22 cellular contexts compared by ENCODE assay signal in genomic region chr13:99446242-99446641, GRCh38. TPM values are rescaled to one million over a fixed set of nuclear protein-coding genes. Genes with fewer than 3 reads are reported as not detected.
DNase-seq lines count a peak whose midpoint lies in the region; ATAC-seq and TF ChIP-seq lines count a peak whose summit lies in the region.
"Had no signal": no experiment of that assay in that cellular context is flagged by ENCODE, and none has a peak within 500 bp of the region (broad histone marks: within the 10 kb centered on the region; RNA-seq: fewer than 3 reads in every experiment).

No MANE protein-coding gene starts in this region.

- no peak overlapping the region for H3K27ac ChIP-seq in hepatocyte
- H3K27ac ChIP-seq: esophagus squamous epithelium, Peyer's patch, SK-N-MC had no signal

- no peaks in the 10 kb centered on the region for H3K4me1 ChIP-seq in hepatocyte (ENCODE audit: insufficient read depth)
- H3K4me1 ChIP-seq: esophagus squamous epithelium, Peyer's patch had no signal

- no peak overlapping the region for H3K4me2 ChIP-seq in hepatocyte

- TF ChIP-seq CTCF in GM06990 (IDR thresholded peaks at IDR 0.05; ENCODE audit: insufficient read depth, low read length, poor library complexity, severe bottlenecking) (peak; percentile 28), hepatocyte (IDR thresholded peaks at IDR 0.05; ENCODE audit: poor library complexity) (peak; percentile 13)

- no peaks in the 10 kb centered on the region for H3K27me3 ChIP-seq in GM06990 (replicated peaks; ENCODE audit: control insufficient read depth, insufficient read depth, low read length)
- no peaks in the 10 kb centered on the region for H3K27me3 ChIP-seq in hepatocyte
- H3K27me3 ChIP-seq: Peyer's patch had no signal

- WGBS in hepatocyte (ENCODE audit: low lambda C conversion rate, missing lambda C conversion rate) = 62% methylated on average over 9 of the region's 9 CpGs

- H3K9me3 ChIP-seq in hepatocyte (ENCODE audit: low read depth) = no peaks in the 10 kb centered on the region
- H3K9me3 ChIP-seq: esophagus squamous epithelium, Peyer's patch had no signal

- no peaks in the 10 kb centered on the region for H3K36me3 ChIP-seq in GM06990 (ENCODE audit: control insufficient read depth, insufficient read depth, low read length)
- no peaks in the 10 kb centered on the region for H3K36me3 ChIP-seq in hepatocyte (replicated peaks; ENCODE audit: insufficient read depth, low read depth)
- H3K36me3 ChIP-seq: esophagus squamous epithelium, Peyer's patch had no signal

- in situ Hi-C loops in ACHN (cut with HindIII; ENCODE audit: low pct_ligation_motif_present, low pct_unique_long_range_greater_than_20kb, low sequenced_read_pairs) = no loop called here

- H3K79me2 ChIP-seq in hepatocyte = no peaks in the 10 kb centered on the region

- no peak for ATAC-seq in GM19351 (IDR thresholded peaks at IDR 0.05; ENCODE audit: unreplicated experiment)
- no peak for ATAC-seq in HG03521 (IDR thresholded peaks at IDR 0.05; ENCODE audit: unreplicated experiment)
- ATAC-seq: activated CD4-positive, alpha-beta T cell treated with anti-CD3 and anti-CD28 coated beads for 36 hours; naive thymus-derived CD4-positive, alpha-beta T cell had no signal

- H3K9me2 ChIP-seq in hepatocyte (replicated peaks; ENCODE audit: insufficient read depth) = no peaks in the 10 kb centered on the region

- no peak overlapping the region for H3K4me3 ChIP-seq in GM06990 (replicated peaks; ENCODE audit: low read depth, low read length)
- H3K4me3 ChIP-seq in hepatocyte = no peak overlapping the region
- H3K4me3 ChIP-seq: esophagus squamous epithelium, Peyer's patch, SK-N-MC had no signal

- H2AFZ ChIP-seq in hepatocyte = no peak overlapping the region

- DNase-seq in ACHN (peak; percentile 7), GM06990 (ENCODE audit: extremely low read depth, insufficient read length) (no peak), RPMI8226 (peak; percentile 14), hepatocyte (ENCODE audit: low spot score) (no peak), SKM-1 treated with dmso at 0.1 percent for 144 hours (lab: John Stamatoyannopoulos, UW; ENCODE audit: unreplicated experiment) (no peak), activated gamma-delta T cell treated with Interleukin-2 at 50 U/mL for 16 hours (no peak)
- DNase-seq: activated CD4-positive, alpha-beta T cell treated with anti-CD3 and anti-CD28 coated beads for 36 hours; activated effector memory CD4-positive, alpha-beta T cell treated with anti-CD3 and anti-CD28 coated beads, Interleukin-2, amount 50 U/mL, for 16 hours; central memory CD4-positive, alpha-beta T cell; esophagus squamous epithelium; immature natural killer cell; MM.1S; naive thymus-derived CD4-positive, alpha-beta T cell; NCI-H187; NCI-H510A treated with DMSO at 0.1 percent for 48 hours; Peyer's patch; posterior cingulate gyrus; small intestine; stimulated activated CD4-positive, alpha-beta T cell treated with anti-CD3 and anti-CD28 coated beads, Interleukin-4, amount 100 ng/mL, for 4 hours had no signal

- no peaks in the 10 kb centered on the region for H4K20me1 ChIP-seq in hepatocyte (ENCODE audit: insufficient read depth, poor library complexity, severe bottlenecking)

RNA-seq across cellular contexts. Expression of gene TM9SF2, which starts 55.0 kb away (rescaled TPM):
- 272 and 280 TPM in 2 replicates for total RNA-seq in hepatocyte
- polyA plus RNA-seq in hepatocyte = 160 and 184 TPM in 2 replicates

Comparison
In these comparisons a context has a peak if more than half of its experiments do, and no peak if none do; other contexts are left out.
1. DNase-seq: peak in ACHN (single experiment) and RPMI8226 (single experiment); none in GM06990 (single experiment), hepatocyte (single experiment), SKM-1 treated with dmso at 0.1 percent for 144 hours (single experiment) and activated gamma-delta T cell treated with Interleukin-2 at 50 U/mL for 16 hours (single experiment).